ENCODE assay signal across 20 cellular contexts in genomic region chr1:165215676-165216075, GRCh38.
"Had no signal": no experiment of that assay in that cellular context is flagged by ENCODE, and none has a peak within 500 bp of the region (broad histone marks: within the 10 kb centered on the region; RNA-seq: fewer than 3 reads in every experiment).

No MANE protein-coding gene starts in this region.

- H3K36me3 Mint-ChIP-seq: mesothelial cell of epicardium, natural killer cell had no signal

- H3K27ac Mint-ChIP-seq: mesothelial cell of epicardium, natural killer cell had no signal

- H3K27me3 ChIP-seq: gastrocnemius medialis, ovary, right atrium auricular region, upper lobe of left lung, uterus had no signal

- H3K4me1 ChIP-seq: gastrocnemius medialis, heart right ventricle, right atrium auricular region, upper lobe of left lung had no signal

- H3K9me3 Mint-ChIP-seq: endodermal cell, natural killer cell, neural crest cell had no signal

- H3K9me3 ChIP-seq: gastrocnemius medialis, heart right ventricle, ovary, right atrium auricular region, upper lobe of left lung, uterus had no signal

- H3K4me3 Mint-ChIP-seq: endodermal cell, mesothelial cell of epicardium, natural killer cell, neural crest cell had no signal

- H3K4me3 ChIP-seq: coronary artery, gastrocnemius medialis, heart right ventricle, ovary, right atrium auricular region, upper lobe of left lung, uterus had no signal

- ATAC-seq: esophagus mucosa, gastrocnemius medialis, heart right ventricle, left lobe of liver, natural killer cell had no signal

- DNase-seq: effector CD4-positive, alpha-beta T cell; gastrocnemius medialis; heart right ventricle; hypothalamus; islet precursor cell; natural killer cell; nucleus accumbens; ovary; small intestine; stimulated activated CD4-positive, alpha-beta T cell treated with anti-CD3 and anti-CD28 coated beads, Interleukin-12 subunit alpha, Interleukin-12 subunit beta, amount 100 ng/mL, for 4 hours; stimulated activated naive CD4-positive, alpha-beta T cell treated with Interleukin-2 at 50 U/mL for 16 hours; upper lobe of left lung; uterus had no signal

- H3K36me3 ChIP-seq: gastrocnemius medialis, heart right ventricle, ovary, right atrium auricular region, upper lobe of left lung, uterus had no signal

- H3K27ac ChIP-seq: coronary artery, gastrocnemius medialis, heart right ventricle, ovary, right atrium auricular region, upper lobe of left lung, uterus had no signal

- H3K4me1 Mint-ChIP-seq: natural killer cell had no signal
